Comparison of ENCODE assay signal across 25 cellular contexts in genomic region chr1:14302025-14302424, GRCh38.
"Had no signal": no experiment of that assay in that cellular context is flagged by ENCODE, and none has a peak within 500 bp of the region (broad histone marks: within the 10 kb centered on the region; RNA-seq: fewer than 3 reads in every experiment).

No MANE protein-coding gene starts in this region.

- DNase-seq: activated B cell treated with CpG ODN at 0.5 μM for 24 hours; activated CD4-positive, alpha-beta memory T cell treated with anti-CD3 and anti-CD28 coated beads for 36 hours; activated CD4-positive, alpha-beta T cell treated with anti-CD3 and anti-CD28 coated beads for 48 hours; activated CD4-positive, alpha-beta T cell treated with anti-CD3 and anti-CD28 coated beads, Interleukin-2, amount 50 U/mL, for 1 hour; activated CD8-positive, alpha-beta memory T cell treated with anti-CD3 and anti-CD28 coated beads, Interleukin-2, amount 10 ng/mL, durations not matched to agents 7 days and 5 days; activated CD8-positive, alpha-beta memory T cell treated with anti-CD3 and anti-CD28 coated beads, Interleukin-2, amount 50 U/mL, for 4 hours; activated CD8-positive, alpha-beta T cell treated with anti-CD3 and anti-CD28 coated beads, Interleukin-2, amount 10 ng/mL, durations not matched to agents 7 days and 5 days; activated effector memory CD4-positive, alpha-beta T cell treated with anti-CD3 and anti-CD28 coated beads, Interleukin-2, amount 50 U/mL, for 16 hours; activated naive CD4-positive, alpha-beta T cell treated with anti-CD3 and anti-CD28 coated beads for 36 hours; activated T-cell treated with anti-CD3 and anti-CD28 coated beads, Interleukin-2, amount 50 U/mL, for 1 hour; activated T-cell treated with anti-CD3 and anti-CD28 coated beads, Interleukin-2, amount 50 U/mL, for 48 hours; amniotic stem cell; brain microvascular endothelial cell; effector memory CD4-positive, alpha-beta T cell; endodermal cell; glutamatergic neuron; T-helper 1 cell; T-helper 17 cell; T1000; WERI-Rb-1 had no signal

- H3K27me3 ChIP-seq: brain microvascular endothelial cell, dorsolateral prefrontal cortex, foreskin keratinocyte, gastrocnemius medialis had no signal

- H3K9me3 ChIP-seq: gastrocnemius medialis, heart left ventricle had no signal

- H3K36me3 ChIP-seq: brain microvascular endothelial cell, gastrocnemius medialis, heart left ventricle, WERI-Rb-1 had no signal

- H3K4me1 ChIP-seq: foreskin keratinocyte, gastrocnemius medialis had no signal

- H3K4me3 ChIP-seq: coronary artery, dorsolateral prefrontal cortex, gastrocnemius medialis, heart left ventricle had no signal

- H3K27ac ChIP-seq: brain microvascular endothelial cell, coronary artery, dorsolateral prefrontal cortex, foreskin keratinocyte, gastrocnemius medialis, heart left ventricle, WERI-Rb-1 had no signal
